Comparison of ENCODE assay signal across 22 cellular contexts in the genomic region with DNA sequence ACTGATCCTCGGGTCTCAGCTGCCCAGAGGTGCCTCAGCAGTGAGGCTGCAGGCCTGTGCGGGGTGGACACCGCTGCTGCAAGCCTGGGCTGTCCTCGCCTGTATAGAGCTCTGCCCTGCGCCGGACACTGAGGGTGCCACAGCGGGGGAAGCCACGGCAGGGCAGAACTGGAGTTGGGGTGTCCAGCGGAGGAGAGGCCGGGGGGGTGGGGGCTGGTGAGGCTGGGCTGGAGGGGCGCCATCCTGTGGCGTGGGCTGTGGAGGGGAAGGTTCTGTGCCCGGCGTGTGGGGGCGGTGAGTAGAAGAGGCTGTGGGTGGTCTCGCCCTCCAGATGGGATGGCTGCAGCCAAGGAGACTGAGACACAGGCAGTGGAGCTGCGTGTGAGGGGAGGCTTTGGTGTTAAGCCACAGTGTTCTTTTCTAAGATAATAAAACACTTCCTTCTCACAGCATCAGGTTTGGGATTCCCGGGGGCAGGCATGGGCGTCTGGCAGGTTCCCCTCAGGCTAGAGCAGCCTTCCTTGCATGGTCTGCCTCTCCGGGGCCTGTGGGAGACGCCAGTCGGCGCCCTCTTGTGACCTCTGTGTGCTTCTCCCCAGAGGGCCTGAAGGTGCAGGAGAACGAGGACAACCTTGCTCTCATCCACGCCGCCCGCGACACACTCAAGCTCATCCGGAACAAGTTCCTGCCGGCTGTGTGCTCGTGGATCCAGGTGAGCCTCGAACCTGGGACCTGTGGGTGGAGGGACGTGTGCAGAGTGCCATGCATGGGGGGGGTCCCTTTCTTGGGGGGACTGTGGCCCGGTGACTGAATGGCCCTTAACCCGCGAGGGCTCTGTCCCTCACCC. TPM values are rescaled to one million over a fixed set of nuclear protein-coding genes. Genes with fewer than 3 reads are reported as not detected.
DNase-seq lines count a peak whose midpoint lies in the region; ATAC-seq and TF ChIP-seq lines count a peak whose summit lies in the region.
"Had no signal": no experiment of that assay in that cellular context is flagged by ENCODE, and none has a peak within 500 bp of the region (broad histone marks: within the 10 kb centered on the region; RNA-seq: fewer than 3 reads in every experiment).

No MANE protein-coding gene starts in this region.

- peak; percentile 37 for DNase-seq in DMS53 (lab: John Stamatoyannopoulos, UW)
- DNase-seq in DMS53 treated with DMSO at 0.1 percent for 48 hours (lab: John Stamatoyannopoulos, UW; ENCODE audit: unreplicated experiment), result no peak
- DNase-seq in OCI-LY7 (ENCODE audit: low spot score), result no peak
- peak; percentile 64 for DNase-seq in endodermal cell
- no peak for DNase-seq in NOMO-1 treated with dmso at 0.1 percent for 144 hours (lab: John Stamatoyannopoulos, UW; ENCODE audit: unreplicated experiment)
- DNase-seq: GF-D8, NCI-H1048, NCI-H1436, NCI-H1930, NCI-H345, NCI-H526, Right ventricle myocardium superior had no signal

- H3K4me1 ChIP-seq in OCI-LY7 (ENCODE audit: insufficient read depth, low read length, poor library complexity, severe bottlenecking), result no peaks in the 10 kb centered on the region
- H3K4me1 ChIP-seq in endodermal cell (ENCODE audit: control insufficient read depth, insufficient read depth, low read length), result no peaks in the 10 kb centered on the region

- WGBS in endodermal cell (ENCODE audit: insufficient coverage in 1 of 2, insufficient read length in 1 of 2), 2 experiments, result 93% methylated on average over 16 to 36 of the region's 36 CpGs

- H3K4me2 ChIP-seq in OCI-LY7 (ENCODE audit: low read length), result no peak overlapping the region

- H3K27ac Mint-ChIP-seq in endodermal cell, result no peak overlapping the region

- no peaks in the 10 kb centered on the region for H3K27me3 Mint-ChIP-seq in endodermal cell (ENCODE audit: insufficient read depth)

- CTCF ChIA-PET in OCI-LY7 (lab: Charles Lee; ENCODE audit: unreplicated experiment), result interaction anchor here (0.7 kb wide), 1 partner anchor 1116 kb away, joined by 6 read pairs; no protein-coding TSS in a partner anchor

- H3K4me3 ChIP-seq in OCI-LY7 (ENCODE audit: low read depth, low read length, poor library complexity, severe bottlenecking), result no peak overlapping the region
- no peak overlapping the region for H3K4me3 ChIP-seq in endodermal cell (ENCODE audit: low read length)
- H3K4me3 ChIP-seq: GM12878, SK-N-MC had no signal

- H3K36me3 Mint-ChIP-seq in endodermal cell (ENCODE audit: low read depth), result peaks cover 25% of the 10 kb centered on the region

- TF ChIP-seq CTCF in OCI-LY7 (conservative IDR thresholded peaks at IDR 0.05; ENCODE audit: low read length) (peak; percentile 36; the same call in 1 of the 2 replicates), endodermal cell (conservative IDR thresholded peaks at IDR 0.05) (no peak)

- H3K36me3 ChIP-seq in OCI-LY7 (ENCODE audit: insufficient read depth, low read length) (peaks cover 68% of the 10 kb centered on the region), endodermal cell (ENCODE audit: control insufficient read depth, insufficient read depth, low read length) (peaks cover 42% of the 10 kb centered on the region)

- H3K27ac ChIP-seq in OCI-LY7 (ENCODE audit: low read depth, low read length, poor library complexity, severe bottlenecking), result no peak overlapping the region
- H3K27ac ChIP-seq in endodermal cell (ENCODE audit: low read depth, low read length), result no peak overlapping the region
- H3K27ac ChIP-seq: 22Rv1, SK-N-MC had no signal

- H3K9me3 ChIP-seq in OCI-LY7 (ENCODE audit: low read length) (no peaks in the 10 kb centered on the region), endodermal cell (ENCODE audit: control insufficient read depth, low read length) (no peaks in the 10 kb centered on the region)

- H3K4me1 Mint-ChIP-seq in endodermal cell, result peaks cover 3% of the 10 kb centered on the region

- intact Hi-C loops in OCI-LY7 (cut with micrococcal nuclease; ENCODE audit: unreplicated experiment), result no loop called here

- no peaks in the 10 kb centered on the region for H3K79me2 ChIP-seq in OCI-LY7 (ENCODE audit: insufficient read depth, low read depth, low read length)

- H2AFZ ChIP-seq in OCI-LY7 (ENCODE audit: low read length), result no peak overlapping the region

- H4K20me1 ChIP-seq in OCI-LY7 (ENCODE audit: insufficient read depth, low read length), result no peaks in the 10 kb centered on the region; the same call in 1 of the 2 replicates

- no peaks in the 10 kb centered on the region for H3K9me2 ChIP-seq in OCI-LY7 (ENCODE audit: insufficient read depth, low read length)

- H3K27me3 ChIP-seq in endodermal cell (ENCODE audit: control insufficient read depth, insufficient read depth, low read length, poor library complexity, severe bottlenecking), result no peaks in the 10 kb centered on the region

- H3K9ac ChIP-seq in endodermal cell (ENCODE audit: extremely low read depth, low read length, poor library complexity, severe bottlenecking), result no peak overlapping the region

- POLR2A ChIA-PET in OCI-LY7 (lab: Charles Lee), result no interaction called here

- BruUV-seq in OCI-LY7 (replicated peaks; lab: Mats Ljungman, UMichigan), result no TSS peak

- no peak overlapping the region for H3K4me3 Mint-ChIP-seq in endodermal cell

- no peaks in the 10 kb centered on the region for H3K9me3 Mint-ChIP-seq in endodermal cell

- ATAC-seq in GM18520 (IDR thresholded peaks at IDR 0.05; ENCODE audit: unreplicated experiment), result no peak
- ATAC-seq in GM21825 (IDR thresholded peaks at IDR 0.05; ENCODE audit: unreplicated experiment), result no peak
- no peak for ATAC-seq in HG03039 (IDR thresholded peaks at IDR 0.05; ENCODE audit: unreplicated experiment)
- ATAC-seq: GM12878 had no signal

RNA-seq across cellular contexts. Expression of a gene that starts 7.4 kb away (rescaled TPM):
- total RNA-seq in OCI-LY7 (2014; rRNA removed; shearing (Covaris generic)), result 13.2 and 17.9 TPM in 2 replicates
- total RNA-seq in OCI-LY7 (2022) (43.2 and 45.0 TPM in 2 replicates), endodermal cell (10 to 100 TPM; 50.4 to 61.6 TPM)
- 19.2 TPM for polyA plus RNA-seq in endodermal cell (2013, experiment 1 of 2)
- 17.1 TPM for polyA plus RNA-seq in endodermal cell (2013, experiment 2 of 2)

RNA-seq across cellular contexts. Expression of a gene that starts 51.9 kb away (rescaled TPM):
- total RNA-seq in OCI-LY7 (2014; rRNA removed; shearing (Covaris generic)), result not detected in 2 replicates
- total RNA-seq in OCI-LY7 (2022), result not detected in 2 replicates
- not detected for total RNA-seq in endodermal cell
- polyA plus RNA-seq in endodermal cell (2013, experiment 1 of 2), result 0.18 TPM
- polyA plus RNA-seq in endodermal cell (2013, experiment 2 of 2), result not detected
- total RNA-seq: Daoy, GM12878, H4, HT-29, M059J, Right ventricle myocardium superior had no signal
- polyA plus RNA-seq: GM12878 had no signal

Comparison
In these comparisons a context has a peak if more than half of its experiments do, and no peak if none do; other contexts are left out.
1. DNase-seq: peak in DMS53 (single experiment) and endodermal cell (single experiment); none in DMS53 treated with DMSO at 0.1 percent for 48 hours (single experiment), OCI-LY7 (single experiment) and NOMO-1 treated with dmso at 0.1 percent for 144 hours (single experiment).